Comparison of ENCODE assay signal across 8 cellular contexts in the genomic region with DNA sequence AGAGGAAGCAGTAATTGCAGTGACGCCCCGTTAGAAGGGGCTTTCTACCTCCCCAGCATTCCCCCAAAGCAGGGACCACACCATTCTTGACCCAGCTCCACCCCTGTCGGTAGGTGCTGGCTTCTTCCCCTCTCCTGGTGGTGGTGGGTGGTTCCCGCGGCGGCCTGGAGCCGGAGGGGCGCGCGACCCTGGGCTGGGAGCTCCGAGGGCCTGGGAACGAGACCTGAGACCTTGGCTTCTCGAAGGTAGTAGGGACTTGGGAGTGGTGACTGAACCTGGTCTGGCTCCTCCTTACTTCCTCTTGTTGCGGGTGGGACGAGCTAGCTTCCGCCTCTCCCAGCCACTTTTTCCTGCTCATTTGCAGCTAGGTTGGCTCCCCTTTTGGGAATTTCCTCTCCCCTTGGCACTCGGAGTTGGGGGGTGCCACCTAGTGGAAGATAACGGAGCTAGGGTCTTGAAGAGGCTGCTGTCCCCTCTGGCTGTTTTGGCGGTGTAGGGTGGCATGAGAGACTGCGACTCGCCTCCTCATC. TPM values are rescaled to one million over a fixed set of nuclear protein-coding genes. Genes with fewer than 3 reads are reported as not detected.
DNase-seq lines count a peak whose midpoint lies in the region; ATAC-seq and TF ChIP-seq lines count a peak whose summit lies in the region.

No MANE protein-coding gene starts in this region.

- H3K9me3 Mint-ChIP-seq in activated CD8-positive, alpha-beta T cell treated with anti-CD3 and anti-CD28 coated beads, Interleukin-2, amount 10 ng/mL, durations not matched to agents 7 days and 5 days (ENCODE audit: insufficient read depth) = no peaks in the 10 kb centered on the region

- H3K4me3 ChIP-seq in esophagus (ENCODE audit: low read depth in 1 of 2, low read length in 2 of 2) = peak overlapping the region; percentile 72 to 92
- H3K4me3 ChIP-seq in suprapubic skin = peak overlapping the region; percentile 85

- peaks cover 0 to 34% of the 10 kb centered on the region in 2 donors for H3K4me1 ChIP-seq in esophagus (ENCODE audit: control insufficient read depth in 2 of 2, insufficient read depth in 2 of 2, low read length in 1 of 2)
- H3K4me1 ChIP-seq in suprapubic skin = peaks cover 57% of the 10 kb centered on the region

- H3K4me1 Mint-ChIP-seq in activated CD8-positive, alpha-beta T cell treated with anti-CD3 and anti-CD28 coated beads, Interleukin-2, amount 10 ng/mL, durations not matched to agents 7 days and 5 days (ENCODE audit: low read depth) = peaks cover 30% of the 10 kb centered on the region

- peak in 1 of 2 donors; percentile 29 for TF ChIP-seq CTCF in suprapubic skin (IDR thresholded peaks at IDR 0.05)

- TF ChIP-seq POLR2A in suprapubic skin (IDR thresholded peaks at IDR 0.05) = no peak

- H3K27ac ChIP-seq in esophagus (ENCODE audit: low read depth in 2 of 2, low read length in 1 of 2) (peak overlapping the region; percentile 97 to 99), suprapubic skin (peak overlapping the region; percentile 89)

- no peaks in the 10 kb centered on the region for H3K27me3 ChIP-seq in esophagus (ENCODE audit: control insufficient read depth in 1 of 2, insufficient read depth in 2 of 2, low read length in 2 of 2)
- H3K27me3 ChIP-seq in suprapubic skin = no peaks in the 10 kb centered on the region

- peaks cover 17% of the 10 kb centered on the region for H3K27me3 Mint-ChIP-seq in activated CD8-positive, alpha-beta T cell treated with anti-CD3 and anti-CD28 coated beads, Interleukin-2, amount 10 ng/mL, durations not matched to agents 7 days and 5 days (ENCODE audit: low read depth)

- H3K4me3 Mint-ChIP-seq in activated CD8-positive, alpha-beta T cell treated with anti-CD3 and anti-CD28 coated beads, Interleukin-2, amount 10 ng/mL, durations not matched to agents 7 days and 5 days = peak overlapping the region; percentile 88

- ATAC-seq in HG02642 (IDR thresholded peaks at IDR 0.05; ENCODE audit: poor library complexity, unreplicated experiment) = peak; percentile 15
- ATAC-seq in activated CD8-positive, alpha-beta T cell treated with anti-CD3 and anti-CD28 coated beads, Interleukin-2, amount 10 ng/mL, durations not matched to agents 7 days and 5 days = peak; percentile 53
- no peak for ATAC-seq in GM19455 (IDR thresholded peaks at IDR 0.05; ENCODE audit: unreplicated experiment)

- peaks cover under 1% of the 10 kb centered on the region for H3K36me3 Mint-ChIP-seq in activated CD8-positive, alpha-beta T cell treated with anti-CD3 and anti-CD28 coated beads, Interleukin-2, amount 10 ng/mL, durations not matched to agents 7 days and 5 days (ENCODE audit: low read depth)

- H3K27ac Mint-ChIP-seq in activated CD8-positive, alpha-beta T cell treated with anti-CD3 and anti-CD28 coated beads, Interleukin-2, amount 10 ng/mL, durations not matched to agents 7 days and 5 days = peak overlapping the region; percentile 32

- peaks cover 4 to 16% of the 10 kb centered on the region in 2 donors for H3K36me3 ChIP-seq in esophagus (ENCODE audit: control insufficient read depth in 2 of 2, insufficient read depth in 2 of 2, low read length in 1 of 2)
- H3K36me3 ChIP-seq in suprapubic skin = peaks cover 18% of the 10 kb centered on the region

- WGBS in esophagus, 2 donors = 2% methylated on average over 21 of the region's 21 CpGs
- 0% methylated on average over 19 of the region's 21 CpGs for WGBS in suprapubic skin

- POLR2A ChIA-PET in activated CD8-positive, alpha-beta T cell treated with anti-CD3 and anti-CD28 coated beads, Interleukin-2, amount 10 ng/mL, durations not matched to agents 7 days and 5 days (lab: Charles Lee) = interaction anchor here (0.5 to 1.7 kb wide), 5 partner anchors 14 to 159 kb away, joined by 3 to 7 read pairs (median 4); a partner anchor contains a TSS

- no peak for TF ChIP-seq EP300 in suprapubic skin (IDR thresholded peaks at IDR 0.05)

- CTCF ChIA-PET in activated CD8-positive, alpha-beta T cell treated with anti-CD3 and anti-CD28 coated beads, Interleukin-2, amount 10 ng/mL, durations not matched to agents 7 days and 5 days (lab: Charles Lee) = interaction anchor here (0.7 to 3.6 kb wide), 32 partner anchors 9 to 284 kb away, joined by 3 to 70 read pairs (median 6); a partner anchor contains a TSS

- H3K9me3 ChIP-seq in esophagus (ENCODE audit: control insufficient read depth in 2 of 2, insufficient read depth in 1 of 2, low read depth in 1 of 2, low read length in 1 of 2) = no peaks in the 10 kb centered on the region
- no peaks in the 10 kb centered on the region for H3K9me3 ChIP-seq in suprapubic skin

- DNase-seq in Daoy (ENCODE audit: low read depth) (peak; percentile 73), NCI-H345 treated with DMSO at 0.1 percent for 48 hours (lab: John Stamatoyannopoulos, UW; ENCODE audit: unreplicated experiment) (peak; percentile 27), middle frontal gyrus (ENCODE audit: extremely low spot score, low spot score) (peak; percentile 28), suprapubic skin (ENCODE audit: low spot score in 2 of 2) (peak; percentile 74 to 80)
- peak; percentile 67 for DNase-seq in activated CD8-positive, alpha-beta T cell treated with anti-CD3 and anti-CD28 coated beads, Interleukin-2, amount 10 ng/mL, durations not matched to agents 7 days and 5 days

RNA-seq across cellular contexts. Expression of a gene that starts 0.5 kb away (rescaled TPM):
- 63.0 and 84.5 TPM in 2 replicates for total RNA-seq in Daoy (2014; rRNA removed; shearing (Covaris generic))
- 10 to 100 TPM; 45.6 to 46.7 TPM for total RNA-seq in activated CD8-positive, alpha-beta T cell treated with anti-CD3 and anti-CD28 coated beads, Interleukin-2, amount 10 ng/mL, durations not matched to agents 7 days and 5 days
- 100 to 1,000 TPM; 211 to 370 TPM for polyA plus RNA-seq in esophagus
- 100 to 1,000 TPM; 294 to 451 (median 340) TPM for total RNA-seq in suprapubic skin

RNA-seq across cellular contexts. Expression of a gene that starts 18.1 kb away (rescaled TPM):
- total RNA-seq in Daoy (2014; rRNA removed; shearing (Covaris generic)) = 3.0 and 3.4 TPM in 2 replicates
- total RNA-seq in activated CD8-positive, alpha-beta T cell treated with anti-CD3 and anti-CD28 coated beads, Interleukin-2, amount 10 ng/mL, durations not matched to agents 7 days and 5 days = under 1 TPM; 0.37 to 0.45 TPM
- polyA plus RNA-seq in esophagus = 1 to 10 TPM; 1.2 to 2.2 TPM
- 1 to 10 TPM; 1.2 to 2.6 (median 1.5) TPM for total RNA-seq in suprapubic skin

RNA-seq across cellular contexts. Expression of a gene that starts 20.9 kb away (rescaled TPM):
- 65.6 and 89.0 TPM in 2 replicates for total RNA-seq in Daoy (2014; rRNA removed; shearing (Covaris generic))
- total RNA-seq in activated CD8-positive, alpha-beta T cell treated with anti-CD3 and anti-CD28 coated beads, Interleukin-2, amount 10 ng/mL, durations not matched to agents 7 days and 5 days = 100 to 1,000 TPM; 140 to 141 TPM
- polyA plus RNA-seq in esophagus = 100 to 1,000 TPM; 132 to 138 TPM
- 100 to 1,000 TPM in 3 of 4 donors, 10 to 100 TPM in 1; 94.9 to 132 (median 111) TPM for total RNA-seq in suprapubic skin

RNA-seq across cellular contexts. Expression of a gene that starts 37.2 kb away (rescaled TPM):
- 0.69 TPM in 1 of 2 replicates, not detected in the other for total RNA-seq in Daoy (2014; rRNA removed; shearing (Covaris generic))
- under 1 TPM in 1 of 2 experiments, not detected in 1; 0.18 TPM for total RNA-seq in activated CD8-positive, alpha-beta T cell treated with anti-CD3 and anti-CD28 coated beads, Interleukin-2, amount 10 ng/mL, durations not matched to agents 7 days and 5 days
- under 1 TPM; 0.77 to 0.88 TPM for polyA plus RNA-seq in esophagus
- 10 to 100 TPM; 12.6 to 22.0 (median 14.7) TPM for total RNA-seq in suprapubic skin

RNA-seq across cellular contexts. Expression of a gene that starts 43.9 kb away (rescaled TPM):
- 0.46 TPM in 1 of 2 replicates, not detected in the other for total RNA-seq in Daoy (2014; rRNA removed; shearing (Covaris generic))
- total RNA-seq in activated CD8-positive, alpha-beta T cell treated with anti-CD3 and anti-CD28 coated beads, Interleukin-2, amount 10 ng/mL, durations not matched to agents 7 days and 5 days = under 1 TPM; 0.39 to 0.82 TPM
- polyA plus RNA-seq in esophagus = under 1 TPM; 0.27 to 0.84 TPM
- under 1 TPM in 2 of 4 donors, not detected in 2; 0.45 to 0.48 TPM for total RNA-seq in suprapubic skin

Comparison
In these comparisons a context has a peak if more than half of its experiments do, and no peak if none do; other contexts are left out.
1. DNase-seq: peak in every context shown above with its lines; median percentile 77 in suprapubic skin; 73 in Daoy; 67 in activated CD8-positive, alpha-beta T cell treated with anti-CD3 and anti-CD28 coated beads, Interleukin-2, amount 10 ng/mL, durations not matched to agents 7 days and 5 days; 28 in middle frontal gyrus; 27 in NCI-H345 treated with DMSO at 0.1 percent for 48 hours.